8 cellular contexts compared by ENCODE assay signal in genomic region chr15:48645558-48646330, GRCh38. TPM values are rescaled to one million over a fixed set of nuclear protein-coding genes. Genes with fewer than 3 reads are reported as not detected.
DNase-seq lines count a peak whose midpoint lies in the region; TF ChIP-seq lines count a peak whose summit lies in the region.

Gene FBN1 (minus strand): TSS chr15:48645709. CDS start chr15:48644769, 940 bp downstream.

- whole genome bisulfite sequencing in prostate gland, result under 1% methylated on average over 48 of the region's 66 CpGs

- peak within 1 kb of the TSS; percentile 7; the same call in 1 of the 2 replicates for H3K27ac ChIP-seq in MM.1S (ENCODE audit: low read length)
- H3K27ac ChIP-seq in prostate gland, result peak within 1 kb of the TSS; percentile 74 to 75

- peaks cover 4% of the 10 kb centered on the region; the same call in 1 of the 2 replicates for H3F3A ChIP-seq in MM.1S (ENCODE audit: insufficient read depth, low read length)

- no peaks in the 10 kb centered on the region for H3K9me2 ChIP-seq in MM.1S (replicated peaks; ENCODE audit: insufficient read depth, low read length)

- peak; percentile 2 for TF ChIP-seq POLR2A in prostate gland (IDR thresholded peaks at IDR 0.05)

- peak within 1 kb of the TSS; percentile 48; the same call in 1 of the 2 replicates for H3K9ac ChIP-seq in MM.1S (ENCODE audit: low read length)

- H3K27ac Mint-ChIP-seq in activated naive CD4-positive, alpha-beta T cell treated with anti-CD3 and anti-CD28 coated beads for 36 hours, result no peak within 1 kb of the TSS

- peak; percentile 39 for DNase-seq in activated naive CD4-positive, alpha-beta T cell treated with anti-CD3 and anti-CD28 coated beads for 36 hours
- DNase-seq in activated naive CD4-positive, alpha-beta T cell treated with Interleukin-2 at 50 U/mL for 16 hours, result no peak
- DNase-seq in HAP-1 (ENCODE audit: low spot score in 2 of 2) (peak; percentile 82 to 89), MM.1S (peak; percentile 64), astrocyte of the spinal cord (ENCODE audit: low read depth, low spot score) (peak; percentile 96), hypothalamus (lab: John Stamatoyannopoulos, UW) (peak in 46 of 51 donors; percentile 32 to 96 (median 76)), prostate gland (ENCODE audit: low spot score) (no peak), NCI-H345 treated with DMSO at 0.1 percent for 48 hours (lab: John Stamatoyannopoulos, UW; ENCODE audit: unreplicated experiment) (no peak)

- in situ Hi-C loops in HAP-1 (cut with MboI; ENCODE audit: low sequenced_read_pairs), result no loop called here
- in situ Hi-C loops in astrocyte of the spinal cord (cut with HindIII; ENCODE audit: low sequenced_read_pairs), result no loop called here

- no peaks in the 10 kb centered on the region for H4K20me1 ChIP-seq in MM.1S (ENCODE audit: insufficient read depth, low read length)

- no peaks in the 10 kb centered on the region for H3K27me3 ChIP-seq in HAP-1 (ENCODE audit: low read depth)
- H3K27me3 ChIP-seq in MM.1S (replicated peaks; ENCODE audit: insufficient read depth, low read length), result peaks cover 6% of the 10 kb centered on the region; the same call in 1 of the 2 replicates
- no peaks in the 10 kb centered on the region for H3K27me3 ChIP-seq in prostate gland (replicated peaks; ENCODE audit: insufficient read depth)

- H3K4me3 ChIP-seq in HAP-1 (peak within 1 kb of the TSS; percentile 69), MM.1S (ENCODE audit: low read length) (peak within 1 kb of the TSS; percentile 90), astrocyte of the spinal cord (ENCODE audit: low read depth, low read length) (peak within 1 kb of the TSS; percentile 97), prostate gland (peak within 1 kb of the TSS; percentile 58 to 63)

- H3K4me3 Mint-ChIP-seq in activated naive CD4-positive, alpha-beta T cell treated with anti-CD3 and anti-CD28 coated beads for 36 hours, result peak within 1 kb of the TSS; percentile 49

- no peaks in the 10 kb centered on the region for H3K9me3 Mint-ChIP-seq in activated naive CD4-positive, alpha-beta T cell treated with anti-CD3 and anti-CD28 coated beads for 36 hours

- H3K4me1 Mint-ChIP-seq in activated naive CD4-positive, alpha-beta T cell treated with anti-CD3 and anti-CD28 coated beads for 36 hours (ENCODE audit: low read depth), result peaks cover 6% of the 10 kb centered on the region

- H3K27me3 Mint-ChIP-seq in activated naive CD4-positive, alpha-beta T cell treated with anti-CD3 and anti-CD28 coated beads for 36 hours (ENCODE audit: low read depth), result peaks cover 39% of the 10 kb centered on the region

- H3K36me3 Mint-ChIP-seq in activated naive CD4-positive, alpha-beta T cell treated with anti-CD3 and anti-CD28 coated beads for 36 hours (ENCODE audit: low read depth), result no peaks in the 10 kb centered on the region

- no peaks in the 10 kb centered on the region for H3K79me2 ChIP-seq in MM.1S (ENCODE audit: low read length)

- H2AFZ ChIP-seq in MM.1S (ENCODE audit: low read length), result peak within 1 kb of the TSS; percentile 86

- peak within 1 kb of the TSS; percentile 95 for H3K4me2 ChIP-seq in MM.1S (ENCODE audit: low read depth, low read length)

- H3K36me3 ChIP-seq in HAP-1 (replicated peaks), result no peaks in the 10 kb centered on the region
- no peaks in the 10 kb centered on the region for H3K36me3 ChIP-seq in MM.1S (replicated peaks; ENCODE audit: insufficient read depth, low read length)
- H3K36me3 ChIP-seq in prostate gland, result no peaks in the 10 kb centered on the region

- TF ChIP-seq CTCF in MM.1S (IDR thresholded peaks at IDR 0.05; ENCODE audit: low read length), result no peak
- TF ChIP-seq CTCF in astrocyte of the spinal cord (IDR thresholded peaks at IDR 0.05; ENCODE audit: low read depth, low read length), result no peak
- no peak for TF ChIP-seq CTCF in prostate gland (IDR thresholded peaks at IDR 0.05)

- H3K4me1 ChIP-seq in HAP-1 (peaks cover 14% of the 10 kb centered on the region), MM.1S (ENCODE audit: low read length) (no peaks in the 10 kb centered on the region), prostate gland (replicated peaks) (no peaks in the 10 kb centered on the region)

- intact Hi-C loops in activated naive CD4-positive, alpha-beta T cell treated with anti-CD3 and anti-CD28 coated beads for 36 hours (cut with micrococcal nuclease), result loop anchor here (10.0 kb wide), 1 partner anchor 311 kb away; the partner anchor contains the start of gene DUT
- intact Hi-C loops in prostate gland (cut with DNase I), result loop anchor here (5.0 to 10.0 kb wide), 2 partner anchors 151 to 288 kb away; no protein-coding TSS in a partner anchor

- CTCF ChIA-PET in activated naive CD4-positive, alpha-beta T cell treated with anti-CD3 and anti-CD28 coated beads for 36 hours (lab: Charles Lee), result no interaction called here

- H3K9me3 ChIP-seq in HAP-1 (no peaks in the 10 kb centered on the region), MM.1S (replicated peaks; ENCODE audit: insufficient read depth, low read length) (no peaks in the 10 kb centered on the region), prostate gland (no peaks in the 10 kb centered on the region)

RNA-seq across cellular contexts. Expression of gene FBN1, which starts in this region (rescaled TPM):
- under 1 TPM; 0.35 to 0.41 TPM for total RNA-seq in activated naive CD4-positive, alpha-beta T cell treated with anti-CD3 and anti-CD28 coated beads for 36 hours
- total RNA-seq in prostate gland, result 10 to 100 TPM; 12.1 to 81.9 TPM

Comparison
In these comparisons a context has a peak if more than half of its experiments do, and no peak if none do; other contexts are left out.
1. RNA of gene FBN1 (total RNA-seq): 12.1 to 81.9 TPM in prostate gland; 0.35 to 0.41 TPM in activated naive CD4-positive, alpha-beta T cell treated with anti-CD3 and anti-CD28 coated beads for 36 hours; every median in the first group is over 4 times any median in the second.
2. Peak in DNase-seq in activated naive CD4-positive, alpha-beta T cell treated with anti-CD3 and anti-CD28 coated beads for 36 hours; RNA of the gene not detected or under 1 TPM.
3. DNase-seq: peak in HAP-1 (2 of 2), MM.1S (single experiment), astrocyte of the spinal cord (single experiment) and hypothalamus (46 of 51); none in activated naive CD4-positive, alpha-beta T cell treated with Interleukin-2 at 50 U/mL for 16 hours (single experiment), prostate gland (single experiment) and NCI-H345 treated with DMSO at 0.1 percent for 48 hours (single experiment).
4. Peak in every context shown above with its lines, with median percentiles within 50 percentile points of each other: H3K4me3 ChIP-seq.